35 cellular contexts compared by ENCODE assay signal in genomic region chr5:114940709-114941108, GRCh38.
"Had no signal": no experiment of that assay in that cellular context is flagged by ENCODE, and none has a peak within 500 bp of the region (broad histone marks: within the 10 kb centered on the region; RNA-seq: fewer than 3 reads in every experiment).

No MANE protein-coding gene starts in this region.

- DNase-seq: MG63, MM.1S, MV-4-11, NCI-H1048, NCI-H1092, NCI-H1092 treated with DMSO at 0.1 percent for 48 hours, NCI-H1105, NCI-H1105 treated with DMSO at 0.1 percent for 48 hours, NCI-H1417, NCI-H1417 treated with DMSO at 0.1 percent for 48 hours, NCI-H1436, NCI-H1436 treated with DMSO at 0.1 percent for 48 hours, NCI-H146, NCI-H1694, NCI-H1694 treated with DMSO at 0.1 percent for 48 hours, NCI-H187, NCI-H187 treated with DMSO at 0.1 percent for 48 hours, NCI-H1930, NCI-H2029, NCI-H2029 treated with DMSO at 0.1 percent for 48 hours, NCI-H2081, NCI-H2081 treated with DMSO at 0.1 percent for 48 hours, NCI-H2107, NCI-H2171, NCI-H2171 treated with DMSO at 0.1 percent for 48 hours, NCI-H2227 treated with DMSO at 0.1 percent for 48 hours, NCI-H226, NCI-H345, NCI-H446, NCI-H446 treated with DMSO at 0.1 percent for 48 hours, NCI-H510A, NCI-H510A treated with DMSO at 0.1 percent for 48 hours, NCI-H524, NCI-H524 treated with DMSO at 0.1 percent for 48 hours, NCI-H526 had no signal

- H3K27me3 ChIP-seq: MG63 had no signal

- H3K36me3 ChIP-seq: MG63 had no signal

- H3K4me3 ChIP-seq: MG63 had no signal
